Comparison of ENCODE assay signal across 10 cellular contexts in the genomic region with DNA sequence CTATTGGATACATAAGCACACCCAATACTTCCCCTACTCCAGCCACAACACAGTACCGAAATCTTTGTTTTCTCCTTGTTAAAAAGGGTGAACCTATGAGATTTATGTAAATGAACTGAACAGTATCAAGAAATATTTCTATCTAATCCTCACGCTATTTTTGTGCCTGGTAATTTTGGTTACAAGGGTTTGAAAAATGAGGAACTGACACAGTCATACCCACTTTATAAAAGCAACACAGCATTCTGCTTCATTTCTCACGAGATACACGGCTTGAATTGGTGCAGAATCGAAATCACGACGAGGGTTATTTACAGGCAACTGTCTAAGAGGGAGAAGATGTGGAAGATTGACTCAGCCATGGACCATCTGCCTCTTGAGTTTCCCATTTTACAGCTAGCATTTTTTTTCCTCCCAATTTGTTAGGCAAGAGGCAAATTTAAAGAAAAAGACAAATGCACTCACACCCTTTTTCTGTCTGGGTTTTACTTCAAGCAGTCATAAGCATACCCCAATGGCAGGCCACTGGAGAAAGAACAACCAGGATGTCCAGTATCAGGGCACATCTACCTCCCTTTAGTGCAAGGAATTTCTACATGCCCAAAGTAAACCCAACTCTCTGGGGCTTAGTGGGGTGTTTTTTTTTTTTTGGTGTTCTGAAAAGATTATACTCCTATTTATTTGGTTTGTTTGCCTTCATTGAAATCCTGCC.
DNase-seq lines count a peak whose midpoint lies in the region; ATAC-seq and TF ChIP-seq lines count a peak whose summit lies in the region.
"Had no signal": no experiment of that assay in that cellular context is flagged by ENCODE, and none has a peak within 500 bp of the region (broad histone marks: within the 10 kb centered on the region; RNA-seq: fewer than 3 reads in every experiment).

No MANE protein-coding gene starts in this region.

- H3K4me1 ChIP-seq in mucosa of descending colon (ENCODE audit: low read depth) (no peaks in the 10 kb centered on the region), H9 (ENCODE audit: insufficient read depth, low read length) (no peaks in the 10 kb centered on the region; the same call in 1 of the 2 replicates)

- H2BK5ac ChIP-seq in H9 (ENCODE audit: insufficient read length, low read length): no peak overlapping the region

- H4K8ac ChIP-seq in H9 (replicated peaks; ENCODE audit: insufficient read length, low read depth, low read length): no peak overlapping the region

- H4K5ac ChIP-seq in H9 (ENCODE audit: insufficient read length, low read depth, low read length): no peak overlapping the region

- no peak overlapping the region for H3K23ac ChIP-seq in H9 (ENCODE audit: insufficient read length, low read depth, low read length)

- H2AK5ac ChIP-seq in H9 (ENCODE audit: insufficient read length, low read length): no peak overlapping the region

- no peaks in the 10 kb centered on the region for H3K23me2 ChIP-seq in H9 (ENCODE audit: insufficient read length, low read depth, low read length, poor library complexity, severe bottlenecking)

- H3K36me3 ChIP-seq in mucosa of descending colon (ENCODE audit: low read depth): no peaks in the 10 kb centered on the region

- no peak overlapping the region for H3K27ac ChIP-seq in H9 (ENCODE audit: insufficient read length, low read depth, low read length)
- H3K27ac ChIP-seq: skin epidermis had no signal

- H3K56ac ChIP-seq in H9 (ENCODE audit: insufficient read length, low read depth, low read length): no peak overlapping the region

- WGBS in H9 (ENCODE audit: extremely low coverage, insufficient read length, low lambda C conversion rate): no CpG with 5 or more reads among the region's 7 CpGs

- H3K4me3 Mint-ChIP-seq in H9 (no peak overlapping the region), immature natural killer cell (no peak overlapping the region)

- no peaks in the 10 kb centered on the region for H3K27me3 Mint-ChIP-seq in H9 (ENCODE audit: low read depth)
- H3K27me3 Mint-ChIP-seq in immature natural killer cell (ENCODE audit: low read depth in 3 of 3): peaks cover 2 to 4% (median 2%) of the 10 kb centered on the region in 3 donors

- no peak for DNase-seq in mucosa of descending colon
- no peak for DNase-seq in NCI-H1048 (lab: John Stamatoyannopoulos, UW)
- no peak for DNase-seq in H9
- DNase-seq in immature natural killer cell: no peak
- no peak for DNase-seq in islet precursor cell
- DNase-seq: activated effector memory CD4-positive, alpha-beta T cell treated with Interleukin-2 at 50 U/mL for 16 hours had no signal

- no peak overlapping the region for H2BK120ac ChIP-seq in H9 (ENCODE audit: low read depth, low read length, poor library complexity, severe bottlenecking)

- H3K14ac ChIP-seq in H9 (ENCODE audit: insufficient read depth, low read length): no peak overlapping the region

- H3K9me3 ChIP-seq in mucosa of descending colon (no peaks in the 10 kb centered on the region), H9 (ENCODE audit: control insufficient read depth, low read depth, low read length) (no peaks in the 10 kb centered on the region)

- no peak overlapping the region for H3K4me3 ChIP-seq in mucosa of descending colon
- H3K4me3 ChIP-seq: skin epidermis had no signal

- no peak overlapping the region for H2BK20ac ChIP-seq in H9 (ENCODE audit: low read depth, low read length, poor library complexity, severe bottlenecking)

- H3K4ac ChIP-seq in H9 (ENCODE audit: low read depth, low read length): no peak overlapping the region

- no peaks in the 10 kb centered on the region for H3K79me1 ChIP-seq in H9 (ENCODE audit: insufficient read depth, low read depth, low read length, poor library complexity, severe bottlenecking)

- H3K18ac ChIP-seq in H9 (ENCODE audit: insufficient read length, low read depth, low read length): no peak overlapping the region

- H3K9me3 Mint-ChIP-seq in H9 (no peaks in the 10 kb centered on the region), immature natural killer cell (peaks cover 0 to 11% (median 7%) of the 10 kb centered on the region in 6 donors)

- ATAC-seq in GM18870 (IDR thresholded peaks at IDR 0.05; ENCODE audit: unreplicated experiment): peak; percentile 88
- ATAC-seq in HG02623 (IDR thresholded peaks at IDR 0.05; ENCODE audit: unreplicated experiment): peak; percentile 87
- peak; percentile 93 for ATAC-seq in HG03565 (IDR thresholded peaks at IDR 0.05; ENCODE audit: unreplicated experiment)
- peak; percentile 12 for ATAC-seq in mucosa of descending colon

- no peak overlapping the region for H3T11ph ChIP-seq in H9 (ENCODE audit: low read length)

- no peak overlapping the region for H2BK15ac ChIP-seq in H9 (ENCODE audit: low read depth, low read length)

- no peak for TF ChIP-seq CTCF in mucosa of descending colon (IDR thresholded peaks at IDR 0.05)
- TF ChIP-seq CTCF in H9 (conservative IDR thresholded peaks at IDR 0.05): no peak

- no peaks in the 10 kb centered on the region; the same call in 1 of the 2 replicates for H3K27me3 ChIP-seq in H9 (ENCODE audit: insufficient read depth, low read length)

- H3K27ac Mint-ChIP-seq in H9 (no peak overlapping the region), immature natural killer cell (no peak overlapping the region)

- no peak overlapping the region for H3K9ac ChIP-seq in H9 (ENCODE audit: extremely low read depth, insufficient read length, low read length)

- H4K20me1 ChIP-seq in H9 (ENCODE audit: control insufficient read depth, insufficient read depth, insufficient read length): no peaks in the 10 kb centered on the region

- intact Hi-C loops in mucosa of descending colon (cut with DNase I, micrococcal nuclease): no loop called here

- H3K4me1 Mint-ChIP-seq in H9 (peaks cover 8 to 15% of the 10 kb centered on the region in 2 experiments), immature natural killer cell (no peaks in the 10 kb centered on the region)

- H3K36me3 Mint-ChIP-seq in H9 (ENCODE audit: insufficient read depth in 1 of 3, low read depth in 3 of 3) (no peaks in the 10 kb centered on the region), immature natural killer cell (no peaks in the 10 kb centered on the region)

- no peak overlapping the region for H3K4me2 ChIP-seq in H9 (ENCODE audit: insufficient read depth, insufficient read length, low read length)

- H2BK12ac ChIP-seq in H9 (ENCODE audit: insufficient read length, low read depth, low read length): no peak overlapping the region

- no peak overlapping the region for H2AFZ ChIP-seq in H9 (ENCODE audit: low read length)

- H3K79me2 ChIP-seq in H9 (ENCODE audit: insufficient read depth, low read length): no peaks in the 10 kb centered on the region

- H4K91ac ChIP-seq in H9 (ENCODE audit: insufficient read length, low read depth, low read length): no peak overlapping the region

Comparison
In these comparisons a context has a peak if more than half of its experiments do, and no peak if none do; other contexts are left out.
1. ATAC-seq: peak in every context shown above with its lines; median percentile 93 in HG03565; 88 in GM18870; 87 in HG02623; 12 in mucosa of descending colon.